ENCODE assay signal across 8 cellular contexts in the genomic region with DNA sequence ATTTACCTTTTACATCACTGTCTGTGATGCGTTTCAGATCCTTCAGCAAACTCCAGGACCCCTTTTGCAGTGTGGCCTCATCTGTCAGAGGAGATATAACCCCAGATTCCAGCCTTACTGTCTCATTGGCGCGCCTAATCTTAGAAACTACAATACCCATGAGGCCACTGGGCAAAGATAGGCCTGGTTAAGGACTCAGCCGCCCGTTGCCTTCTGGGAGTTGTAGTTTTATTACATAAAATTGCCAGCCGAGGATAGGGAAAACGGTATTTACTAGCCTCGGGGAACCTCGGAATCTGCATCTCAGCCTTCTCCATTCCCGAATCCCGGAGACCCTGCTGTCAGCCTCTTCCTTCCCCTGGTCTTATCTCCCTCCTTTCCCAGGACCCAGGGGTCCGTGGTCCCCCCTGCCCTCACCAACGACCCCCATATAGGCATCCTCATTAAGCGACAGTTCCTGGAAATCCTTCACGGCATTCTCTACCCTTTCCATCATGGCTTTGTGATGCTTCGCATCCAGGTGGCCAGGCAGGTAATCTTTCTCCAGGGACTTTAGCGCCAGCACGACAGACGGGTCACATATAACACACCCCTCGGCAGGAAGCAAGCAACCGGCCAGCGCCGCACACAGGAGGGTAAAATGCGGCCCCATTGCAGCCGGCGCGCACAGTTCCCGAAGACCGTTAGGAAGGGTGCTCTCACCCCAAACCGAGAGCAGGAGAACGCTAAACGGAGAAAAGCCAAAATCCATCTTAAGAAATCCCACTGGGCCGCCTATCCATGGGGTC. TPM values are rescaled to one million over a fixed set of nuclear protein-coding genes. Genes with fewer than 3 reads are reported as not detected.
DNase-seq lines count a peak whose midpoint lies in the region; ATAC-seq and TF ChIP-seq lines count a peak whose summit lies in the region.

No MANE protein-coding gene starts in this region.

- H2BK5ac ChIP-seq in mesendoderm (ENCODE audit: low read length), result no peak overlapping the region

- peak overlapping the region; percentile 15 for H3K23ac ChIP-seq in mesendoderm (ENCODE audit: low read length)

- H3K27ac ChIP-seq in mesendoderm (ENCODE audit: low read depth, low read length) (no peak overlapping the region), aorta (ENCODE audit: low read depth in 1 of 2, low read length in 2 of 2) (no peak overlapping the region)

- intact Hi-C loops in aorta (cut with DNase I), result no loop called here

- no peak overlapping the region for H4K5ac ChIP-seq in mesendoderm (ENCODE audit: low read length)

- peak; percentile 67 for ATAC-seq in aorta (ENCODE audit: low FRiP score)
- ATAC-seq in GM18498 (IDR thresholded peaks at IDR 0.05; ENCODE audit: unreplicated experiment), result no peak

- H3K4me2 ChIP-seq in mesendoderm (ENCODE audit: low read length), result no peak overlapping the region

- no peak overlapping the region for H2AK5ac ChIP-seq in mesendoderm (ENCODE audit: low read length)

- no peak overlapping the region for H3K18ac ChIP-seq in mesendoderm (ENCODE audit: low read length)

- no peak overlapping the region for H3K9ac ChIP-seq in mesendoderm (ENCODE audit: low read length)

- WGBS in mesendoderm (ENCODE audit: extremely low coverage, insufficient coverage, low lambda C conversion rate), result no CpG with 5 or more reads among the region's 33 CpGs
- 22% methylated on average over 33 of the region's 33 CpGs for WGBS in aorta, 2 donors

- H3K79me2 ChIP-seq in mesendoderm (ENCODE audit: control insufficient read depth, insufficient read depth, low read length), result peaks cover 2% of the 10 kb centered on the region

- H3K56ac ChIP-seq in mesendoderm (ENCODE audit: low read length), result peak overlapping the region; percentile 10

- H3K9me3 ChIP-seq in aorta (ENCODE audit: control insufficient read depth, low read length), result no peaks in the 10 kb centered on the region

- H2BK120ac ChIP-seq in mesendoderm (ENCODE audit: low read depth, low read length), result no peak overlapping the region

- H2BK15ac ChIP-seq in mesendoderm (replicated peaks; ENCODE audit: low read depth), result no peak overlapping the region

- H3K4me1 ChIP-seq in mesendoderm (ENCODE audit: control insufficient read depth, low read depth, low read length) (peaks cover 3% of the 10 kb centered on the region), aorta (ENCODE audit: control insufficient read depth in 1 of 2, insufficient read depth in 2 of 2, low read length in 2 of 2) (no peaks in the 10 kb centered on the region)

- no peaks in the 10 kb centered on the region for H3K27me3 ChIP-seq in mesendoderm (ENCODE audit: insufficient read depth, low read length, poor library complexity)
- H3K27me3 ChIP-seq in aorta (ENCODE audit: control insufficient read depth in 1 of 2, insufficient read depth in 2 of 2, low read length in 1 of 2), result no peaks in the 10 kb centered on the region

- no peaks in the 10 kb centered on the region for H3K79me1 ChIP-seq in mesendoderm (ENCODE audit: low read length)

- H3K4ac ChIP-seq in mesendoderm (ENCODE audit: low read depth, low read length), result no peak overlapping the region

- TF ChIP-seq CTCF in choroid plexus epithelial cell (conservative IDR thresholded peaks at IDR 0.05; ENCODE audit: low read depth, low read length), result no peak

- H3K4me3 ChIP-seq in choroid plexus epithelial cell (ENCODE audit: low read depth, low read length) (no peak overlapping the region), mesendoderm (ENCODE audit: low read length) (no peak overlapping the region), aorta (ENCODE audit: low read length in 2 of 2) (no peak overlapping the region)

- DNase-seq in NCI-H1417 (lab: John Stamatoyannopoulos, UW) (peak; percentile 10 to 67 (median 31)), NCI-H1417 treated with DMSO at 0.1 percent for 48 hours (lab: John Stamatoyannopoulos, UW) (no peak), NCI-H1694 treated with DMSO at 0.1 percent for 48 hours (lab: John Stamatoyannopoulos, UW) (peak; percentile 65), T1000 (lab: John Stamatoyannopoulos, UW) (peak; percentile 31), choroid plexus epithelial cell (ENCODE audit: low read depth) (peak; percentile 80), mesendoderm (peak; percentile 82), aorta (no peak)

- H4K8ac ChIP-seq in mesendoderm (ENCODE audit: low read depth, low read length), result no peak overlapping the region

- H3K36me3 ChIP-seq in mesendoderm (ENCODE audit: control insufficient read depth, insufficient read depth, low read length) (peaks cover 2% of the 10 kb centered on the region), aorta (ENCODE audit: control insufficient read depth in 1 of 2, insufficient read depth in 2 of 2, low read length in 1 of 2) (no peaks in the 10 kb centered on the region)

RNA-seq across cellular contexts. Expression of gene IZUMO1, which starts 1.3 kb away (rescaled TPM):
- polyA plus RNA-seq in mesendoderm (2013, experiment 1 of 2), result 0.45 TPM
- polyA plus RNA-seq in mesendoderm (2013, experiment 2 of 2), result 0.24 TPM
- total RNA-seq in aorta, result 1 to 10 TPM in 1 of 2 donors, under 1 TPM in 1; 0.66 to 1.6 TPM
- under 1 TPM in 1 of 2 donors, not detected in 1; 0.10 TPM for polyA plus RNA-seq in aorta

RNA-seq across cellular contexts. Expression of gene RASIP1, which starts 5.0 kb away (rescaled TPM):
- polyA plus RNA-seq in mesendoderm (2013, experiment 1 of 2), result 3.3 TPM
- 3.7 TPM for polyA plus RNA-seq in mesendoderm (2013, experiment 2 of 2)
- 10 to 100 TPM; 15.4 to 31.2 TPM for total RNA-seq in aorta
- polyA plus RNA-seq in aorta, result 1 to 10 TPM; 1.8 to 3.4 TPM

RNA-seq across cellular contexts. Expression of gene FUT1, which starts 7.0 kb away (rescaled TPM):
- polyA plus RNA-seq in mesendoderm (2013, experiment 1 of 2), result 3.4 TPM
- polyA plus RNA-seq in mesendoderm (2013, experiment 2 of 2), result 3.4 TPM
- 1 to 10 TPM; 2.3 to 4.4 TPM for total RNA-seq in aorta
- under 1 TPM in 1 of 2 donors, not detected in 1; 0.05 TPM for polyA plus RNA-seq in aorta

RNA-seq across cellular contexts. Expression of gene FGF21, which starts 9.9 kb away (rescaled TPM):
- polyA plus RNA-seq in mesendoderm (2013, experiment 1 of 2), result 0.46 TPM
- 0.48 TPM for polyA plus RNA-seq in mesendoderm (2013, experiment 2 of 2)
- total RNA-seq in aorta, result not detected
- polyA plus RNA-seq in aorta, result not detected

RNA-seq across cellular contexts. Expression of gene MAMSTR, which starts 25.9 kb away (rescaled TPM):
- 0.69 TPM for polyA plus RNA-seq in mesendoderm (2013, experiment 1 of 2)
- 0.71 TPM for polyA plus RNA-seq in mesendoderm (2013, experiment 2 of 2)
- total RNA-seq in aorta, result 1 to 10 TPM in 1 of 2 donors, under 1 TPM in 1; 0.58 to 3.7 TPM
- 1 to 10 TPM in 1 of 2 donors, under 1 TPM in 1; 1.00 to 3.3 TPM for polyA plus RNA-seq in aorta

Comparison
In these comparisons a context has a peak if more than half of its experiments do, and no peak if none do; other contexts are left out.
1. DNase-seq: peak in NCI-H1417 (3 of 3), NCI-H1694 treated with DMSO at 0.1 percent for 48 hours (single experiment), T1000 (single experiment), choroid plexus epithelial cell (single experiment) and mesendoderm (single experiment); none in NCI-H1417 treated with DMSO at 0.1 percent for 48 hours (single experiment) and aorta (0 of 2).